1 cellular context compared by ENCODE assay signal in the genomic region with DNA sequence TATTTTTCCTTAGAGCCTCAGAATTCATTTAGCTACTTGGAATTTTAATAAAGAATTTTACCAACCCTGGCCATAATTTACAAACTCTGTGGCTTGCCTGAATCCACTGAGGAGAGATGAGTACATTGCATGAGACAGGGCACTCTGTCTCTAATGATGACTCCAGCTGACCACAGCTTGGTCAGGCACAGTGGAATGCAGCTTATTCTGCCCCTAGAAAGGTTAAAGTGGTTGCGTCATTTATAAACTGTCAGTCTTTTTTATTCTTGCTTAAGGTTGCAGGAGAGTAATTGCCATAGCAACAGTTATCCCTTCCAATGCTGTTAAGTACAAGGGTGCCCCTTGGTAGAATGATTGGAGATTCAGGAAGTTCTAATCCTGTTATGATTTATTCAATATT.
TF ChIP-seq lines count a peak whose summit lies in the region.

No MANE protein-coding gene starts in this region.

TF ChIP-seq in HCT116, 20 proteins besides CTCF, POLR2A, EP300 and RAD21 (continued from another document):
- peak; percentile 77 for TF ChIP-seq CEBPB (IDR thresholded peaks at IDR 0.05; ENCODE audit: low read depth)
- TF ChIP-seq, protein P1, sequence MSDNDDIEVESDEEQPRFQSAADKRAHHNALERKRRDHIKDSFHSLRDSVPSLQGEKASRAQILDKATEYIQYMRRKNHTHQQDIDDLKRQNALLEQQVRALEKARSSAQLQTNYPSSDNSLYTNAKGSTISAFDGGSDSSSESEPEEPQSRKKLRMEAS (IDR thresholded peaks at IDR 0.05) = no peak
- TF ChIP-seq SIN3A (IDR thresholded peaks at IDR 0.05; ENCODE audit: low read depth) = no peak
